8 cellular contexts compared by ENCODE assay signal in the genomic region with DNA sequence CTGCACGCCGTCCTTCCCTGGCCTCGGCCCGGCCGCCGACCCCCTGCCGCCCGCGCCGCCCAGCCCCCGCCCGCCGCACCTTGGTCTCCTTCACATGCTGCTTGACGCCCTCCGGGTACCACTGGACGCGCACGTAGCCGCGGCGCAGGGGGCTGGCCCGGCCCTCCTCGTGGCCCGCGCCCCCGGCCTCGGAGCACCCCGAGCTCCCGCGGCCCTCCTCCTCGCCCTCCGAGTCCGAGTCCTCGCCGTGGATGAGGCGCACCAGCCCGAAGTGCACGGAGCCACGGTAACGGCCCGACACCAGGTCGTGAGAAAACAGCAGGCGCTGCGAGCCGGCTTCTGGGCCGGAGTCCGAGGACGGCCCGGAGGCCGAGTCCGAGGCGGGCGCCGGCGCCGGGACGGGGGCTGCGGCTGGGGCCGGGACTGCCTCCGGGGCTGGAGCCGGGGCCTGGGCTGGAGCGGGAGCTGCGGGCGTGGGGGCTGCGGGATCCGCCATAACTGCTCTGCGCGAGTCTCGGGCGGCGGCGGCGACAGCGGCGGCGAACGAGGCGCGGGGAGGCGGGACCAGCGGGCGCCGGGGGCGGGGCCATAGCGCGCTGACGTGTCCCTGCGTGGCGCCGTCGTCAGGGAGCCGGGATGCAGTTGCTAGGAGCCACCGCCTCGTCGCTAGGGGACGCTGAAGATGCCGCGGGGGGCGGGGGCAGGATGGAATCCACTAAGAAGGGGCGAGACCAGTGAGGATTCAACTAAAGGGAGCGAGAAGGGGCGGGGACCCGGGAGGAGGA. TPM values are rescaled to one million over a fixed set of nuclear protein-coding genes. Genes with fewer than 3 reads are reported as not detected.
A peak's percentile ranks its signal among the peaks of the same experiment; 100 is the strongest.
DNase-seq lines count a peak whose midpoint lies in the region; ATAC-seq and TF ChIP-seq lines count a peak whose summit lies in the region.

A gene (minus strand): TSS at position 507 of the 785 bp plus-strand sequence. CDS start 11 bp downstream, at position 496.

- peak within 1 kb of the TSS; percentile 72 for H4K91ac ChIP-seq in trophoblast cell (ENCODE audit: low read depth, low read length)

- H3K27ac ChIP-seq in trophoblast cell (ENCODE audit: low read depth, low read length): no peak within 1 kb of the TSS
- peak within 1 kb of the TSS; percentile 77 to 80 for H3K27ac ChIP-seq in tibial artery

- H3K4me3 ChIP-seq in GM06990 (replicated peaks; ENCODE audit: low read depth, low read length) (peak within 1 kb of the TSS; percentile 81), trophoblast cell (ENCODE audit: low read depth, low read length) (peak within 1 kb of the TSS; percentile 100), tibial artery (peak within 1 kb of the TSS; percentile 76 to 85)

- peak within 1 kb of the TSS; percentile 73 to 94 for H3K27ac Mint-ChIP-seq in activated naive CD4-positive, alpha-beta T cell treated with anti-CD3 and anti-CD28 coated beads, Interleukin-2, amount 50 U/mL, for 72 hours

- peaks cover 0 to 4% of the 10 kb centered on the region in 2 donors for H3K36me3 Mint-ChIP-seq in activated naive CD4-positive, alpha-beta T cell treated with anti-CD3 and anti-CD28 coated beads, Interleukin-2, amount 50 U/mL, for 72 hours

- H3K18ac ChIP-seq in trophoblast cell (ENCODE audit: low read length): peak within 1 kb of the TSS; percentile 71

- H4K8ac ChIP-seq in trophoblast cell (ENCODE audit: low read depth, low read length): peak within 1 kb of the TSS; percentile 41

- peaks cover 6% of the 10 kb centered on the region for H3K79me2 ChIP-seq in trophoblast cell (ENCODE audit: control insufficient read depth, insufficient read depth, low read length, poor library complexity)

- WGBS in trophoblast cell (ENCODE audit: extremely low coverage, insufficient coverage, insufficient read length): no CpG with 5 or more reads among the region's 103 CpGs

- no peaks in the 10 kb centered on the region for H3K36me3 ChIP-seq in GM06990 (ENCODE audit: control insufficient read depth, insufficient read depth, low read length)
- no peaks in the 10 kb centered on the region for H3K36me3 ChIP-seq in trophoblast cell (ENCODE audit: control insufficient read depth in 1 of 2, insufficient read depth in 2 of 2, low read length in 2 of 2)
- no peaks in the 10 kb centered on the region for H3K36me3 ChIP-seq in tibial artery

- peak within 1 kb of the TSS; percentile 68 for H2AFZ ChIP-seq in trophoblast cell (ENCODE audit: insufficient read depth, low read length, poor library complexity)

- H3K4me1 ChIP-seq in trophoblast cell (ENCODE audit: control insufficient read depth in 1 of 2, insufficient read depth in 2 of 2, low read length in 2 of 2): peaks cover 2 to 4% of the 10 kb centered on the region in 2 experiments
- H3K4me1 ChIP-seq in tibial artery: peaks cover 0 to 31% (median 14%) of the 10 kb centered on the region in 4 donors

- H3K9me3 Mint-ChIP-seq in activated naive CD4-positive, alpha-beta T cell treated with anti-CD3 and anti-CD28 coated beads, Interleukin-2, amount 50 U/mL, for 72 hours: no peaks in the 10 kb centered on the region

- intact Hi-C loops in Right ventricle myocardium superior (cut with DNase I): no loop called here
- intact Hi-C loops in tibial artery (cut with DNase I; ENCODE audit: low total_unique reads): no loop called here

- H3K9me3 ChIP-seq in trophoblast cell (ENCODE audit: insufficient read depth, low read depth, low read length) (peaks cover 2% of the 10 kb centered on the region), tibial artery (no peaks in the 10 kb centered on the region)

- H3K4me2 ChIP-seq in trophoblast cell (ENCODE audit: low read length): peak within 1 kb of the TSS; percentile 97

- DNase-seq in GM06990 (ENCODE audit: extremely low read depth, insufficient read length) (peak; percentile 89), HEK293T (ENCODE audit: extremely low spot score) (peak; percentile 99), NCI-H1048 (lab: John Stamatoyannopoulos, UW) (peak; percentile 88), SKM-1 treated with dmso at 0.1 percent for 144 hours (lab: John Stamatoyannopoulos, UW; ENCODE audit: unreplicated experiment) (peak; percentile 73), Right ventricle myocardium superior (peak; percentile 94), trophoblast cell (peak; percentile 82 to 91), tibial artery (peak; percentile 72 to 89)
- DNase-seq in activated naive CD4-positive, alpha-beta T cell treated with anti-CD3 and anti-CD28 coated beads, Interleukin-2, amount 50 U/mL, for 72 hours (ENCODE audit: low spot score in 2 of 2): peak; percentile 89 to 96

- H3K27me3 ChIP-seq in GM06990 (replicated peaks; ENCODE audit: control insufficient read depth, insufficient read depth, low read length) (no peaks in the 10 kb centered on the region), trophoblast cell (ENCODE audit: insufficient read depth, low read length) (no peaks in the 10 kb centered on the region), tibial artery (no peaks in the 10 kb centered on the region)

- peak within 1 kb of the TSS; percentile 92 for H3K9ac ChIP-seq in trophoblast cell (ENCODE audit: low read length)

- no peak within 1 kb of the TSS for H3K23ac ChIP-seq in trophoblast cell (ENCODE audit: low read length)

- H3K4ac ChIP-seq in trophoblast cell (ENCODE audit: low read depth, low read length): peak within 1 kb of the TSS; percentile 38

- no peak within 1 kb of the TSS for H2AK5ac ChIP-seq in trophoblast cell (ENCODE audit: low read length)

- no peak within 1 kb of the TSS for H2BK12ac ChIP-seq in trophoblast cell (ENCODE audit: low read length)

- peaks cover 3% of the 10 kb centered on the region for H3K79me1 ChIP-seq in trophoblast cell (ENCODE audit: low read length)

- CTCF ChIA-PET in HEK293T (lab: Yijun Ruan, JAX): interaction anchor here (1.0 to 1.1 kb wide), 3 partner anchors 11 to 83 kb away, joined by 3 to 4 read pairs (median 3); no protein-coding TSS in a partner anchor

- ATAC-seq in activated naive CD4-positive, alpha-beta T cell treated with anti-CD3 and anti-CD28 coated beads, Interleukin-2, amount 50 U/mL, for 72 hours: peak; percentile 95 to 96
- ATAC-seq in Right ventricle myocardium superior (ENCODE audit: poor library complexity): peak; percentile 96

- POLR2A ChIA-PET in HEK293T (lab: Yijun Ruan, JAX): interaction anchor here (0.6 to 2.3 kb wide), 7 partner anchors 14 to 99 kb away, joined by 3 to 8 read pairs (median 3); a partner anchor contains a TSS

- H4K12ac ChIP-seq in trophoblast cell (ENCODE audit: low read depth, low read length): peak within 1 kb of the TSS; percentile 34

- TF ChIP-seq CTCF in GM06990 (IDR thresholded peaks at IDR 0.05; ENCODE audit: insufficient read depth, low read length, poor library complexity, severe bottlenecking): peak; percentile 66
- peak; percentile 44 to 48 for TF ChIP-seq CTCF in tibial artery (IDR thresholded peaks at IDR 0.05)

- H2BK120ac ChIP-seq in trophoblast cell (ENCODE audit: insufficient read depth, low read length, poor library complexity): peak within 1 kb of the TSS; percentile 55

- peak within 1 kb of the TSS; percentile 82 for H3K14ac ChIP-seq in trophoblast cell (ENCODE audit: low read length)

- H2BK5ac ChIP-seq in trophoblast cell (ENCODE audit: low read depth, low read length, poor library complexity): peak within 1 kb of the TSS; percentile 50

TF ChIP-seq in HEK293T, 16 proteins besides CTCF, POLR2A, EP300 and RAD21:
- no peak for TF ChIP-seq TARDBP (IDR thresholded peaks at IDR 0.05)
- peak; percentile 85 for TF ChIP-seq CTBP1 (IDR thresholded peaks at IDR 0.05; ENCODE audit: borderline replicate concordance)
- TF ChIP-seq FOXM1 (IDR thresholded peaks at IDR 0.05; ENCODE audit: borderline replicate concordance): peak; percentile 31; the same call in 1 of the 2 replicates
- no peak for TF ChIP-seq FOXK2 (IDR thresholded peaks at IDR 0.05)

RNA-seq across cellular contexts. Expression of the gene that starts here (rescaled TPM):
- total RNA-seq in activated naive CD4-positive, alpha-beta T cell treated with anti-CD3 and anti-CD28 coated beads, Interleukin-2, amount 50 U/mL, for 72 hours: 10 to 100 TPM; 17.3 to 45.8 TPM
- total RNA-seq in Right ventricle myocardium superior: 35.9 TPM
- 13.1 and 13.4 TPM in 2 replicates for polyA plus RNA-seq in trophoblast cell (2013)
